In the genomic region with DNA sequence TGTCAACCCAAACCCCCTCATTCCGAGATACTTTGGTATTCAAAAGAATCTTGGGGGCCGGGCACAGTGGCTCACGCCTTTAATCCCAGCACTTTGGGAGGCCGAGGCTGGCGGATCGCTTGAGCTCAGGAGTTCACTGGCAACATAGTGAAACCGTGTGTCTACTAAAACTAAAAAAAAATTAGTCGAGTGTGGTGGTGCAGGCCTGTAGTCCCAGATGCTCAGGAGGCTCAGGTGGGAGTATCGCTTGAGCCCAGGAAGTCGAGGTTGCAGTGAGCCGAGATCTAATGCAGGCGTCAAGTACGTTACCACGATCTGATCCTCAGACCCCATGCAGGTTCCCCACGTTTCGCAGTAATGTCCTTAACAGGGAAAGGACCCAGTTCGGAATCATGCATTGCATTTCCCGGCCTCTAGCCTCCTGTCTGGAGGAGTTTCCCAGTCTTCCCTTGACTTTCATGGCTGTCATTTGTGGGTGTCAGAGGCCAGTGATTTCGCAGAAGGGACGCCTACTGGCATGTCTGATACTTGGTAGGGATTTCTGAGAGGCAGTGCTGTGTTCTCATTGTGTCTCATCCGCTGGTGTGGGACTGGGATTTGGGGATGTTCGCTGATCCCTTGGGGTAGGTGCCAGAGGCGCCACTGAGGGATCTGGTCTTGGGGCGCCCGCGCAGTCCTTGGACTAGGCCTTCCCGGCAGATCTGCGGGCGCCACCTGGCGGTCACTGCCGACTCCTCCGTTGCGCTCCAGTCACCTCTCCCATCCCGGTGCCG, we compare ENCODE assay signal across 1 cellular context.
TF ChIP-seq lines count a peak whose summit lies in the region.

No MANE protein-coding gene starts in this region.

TF ChIP-seq in GM23338, 12 proteins besides CTCF, POLR2A, EP300 and RAD21:
- TF ChIP-seq, protein P1, sequence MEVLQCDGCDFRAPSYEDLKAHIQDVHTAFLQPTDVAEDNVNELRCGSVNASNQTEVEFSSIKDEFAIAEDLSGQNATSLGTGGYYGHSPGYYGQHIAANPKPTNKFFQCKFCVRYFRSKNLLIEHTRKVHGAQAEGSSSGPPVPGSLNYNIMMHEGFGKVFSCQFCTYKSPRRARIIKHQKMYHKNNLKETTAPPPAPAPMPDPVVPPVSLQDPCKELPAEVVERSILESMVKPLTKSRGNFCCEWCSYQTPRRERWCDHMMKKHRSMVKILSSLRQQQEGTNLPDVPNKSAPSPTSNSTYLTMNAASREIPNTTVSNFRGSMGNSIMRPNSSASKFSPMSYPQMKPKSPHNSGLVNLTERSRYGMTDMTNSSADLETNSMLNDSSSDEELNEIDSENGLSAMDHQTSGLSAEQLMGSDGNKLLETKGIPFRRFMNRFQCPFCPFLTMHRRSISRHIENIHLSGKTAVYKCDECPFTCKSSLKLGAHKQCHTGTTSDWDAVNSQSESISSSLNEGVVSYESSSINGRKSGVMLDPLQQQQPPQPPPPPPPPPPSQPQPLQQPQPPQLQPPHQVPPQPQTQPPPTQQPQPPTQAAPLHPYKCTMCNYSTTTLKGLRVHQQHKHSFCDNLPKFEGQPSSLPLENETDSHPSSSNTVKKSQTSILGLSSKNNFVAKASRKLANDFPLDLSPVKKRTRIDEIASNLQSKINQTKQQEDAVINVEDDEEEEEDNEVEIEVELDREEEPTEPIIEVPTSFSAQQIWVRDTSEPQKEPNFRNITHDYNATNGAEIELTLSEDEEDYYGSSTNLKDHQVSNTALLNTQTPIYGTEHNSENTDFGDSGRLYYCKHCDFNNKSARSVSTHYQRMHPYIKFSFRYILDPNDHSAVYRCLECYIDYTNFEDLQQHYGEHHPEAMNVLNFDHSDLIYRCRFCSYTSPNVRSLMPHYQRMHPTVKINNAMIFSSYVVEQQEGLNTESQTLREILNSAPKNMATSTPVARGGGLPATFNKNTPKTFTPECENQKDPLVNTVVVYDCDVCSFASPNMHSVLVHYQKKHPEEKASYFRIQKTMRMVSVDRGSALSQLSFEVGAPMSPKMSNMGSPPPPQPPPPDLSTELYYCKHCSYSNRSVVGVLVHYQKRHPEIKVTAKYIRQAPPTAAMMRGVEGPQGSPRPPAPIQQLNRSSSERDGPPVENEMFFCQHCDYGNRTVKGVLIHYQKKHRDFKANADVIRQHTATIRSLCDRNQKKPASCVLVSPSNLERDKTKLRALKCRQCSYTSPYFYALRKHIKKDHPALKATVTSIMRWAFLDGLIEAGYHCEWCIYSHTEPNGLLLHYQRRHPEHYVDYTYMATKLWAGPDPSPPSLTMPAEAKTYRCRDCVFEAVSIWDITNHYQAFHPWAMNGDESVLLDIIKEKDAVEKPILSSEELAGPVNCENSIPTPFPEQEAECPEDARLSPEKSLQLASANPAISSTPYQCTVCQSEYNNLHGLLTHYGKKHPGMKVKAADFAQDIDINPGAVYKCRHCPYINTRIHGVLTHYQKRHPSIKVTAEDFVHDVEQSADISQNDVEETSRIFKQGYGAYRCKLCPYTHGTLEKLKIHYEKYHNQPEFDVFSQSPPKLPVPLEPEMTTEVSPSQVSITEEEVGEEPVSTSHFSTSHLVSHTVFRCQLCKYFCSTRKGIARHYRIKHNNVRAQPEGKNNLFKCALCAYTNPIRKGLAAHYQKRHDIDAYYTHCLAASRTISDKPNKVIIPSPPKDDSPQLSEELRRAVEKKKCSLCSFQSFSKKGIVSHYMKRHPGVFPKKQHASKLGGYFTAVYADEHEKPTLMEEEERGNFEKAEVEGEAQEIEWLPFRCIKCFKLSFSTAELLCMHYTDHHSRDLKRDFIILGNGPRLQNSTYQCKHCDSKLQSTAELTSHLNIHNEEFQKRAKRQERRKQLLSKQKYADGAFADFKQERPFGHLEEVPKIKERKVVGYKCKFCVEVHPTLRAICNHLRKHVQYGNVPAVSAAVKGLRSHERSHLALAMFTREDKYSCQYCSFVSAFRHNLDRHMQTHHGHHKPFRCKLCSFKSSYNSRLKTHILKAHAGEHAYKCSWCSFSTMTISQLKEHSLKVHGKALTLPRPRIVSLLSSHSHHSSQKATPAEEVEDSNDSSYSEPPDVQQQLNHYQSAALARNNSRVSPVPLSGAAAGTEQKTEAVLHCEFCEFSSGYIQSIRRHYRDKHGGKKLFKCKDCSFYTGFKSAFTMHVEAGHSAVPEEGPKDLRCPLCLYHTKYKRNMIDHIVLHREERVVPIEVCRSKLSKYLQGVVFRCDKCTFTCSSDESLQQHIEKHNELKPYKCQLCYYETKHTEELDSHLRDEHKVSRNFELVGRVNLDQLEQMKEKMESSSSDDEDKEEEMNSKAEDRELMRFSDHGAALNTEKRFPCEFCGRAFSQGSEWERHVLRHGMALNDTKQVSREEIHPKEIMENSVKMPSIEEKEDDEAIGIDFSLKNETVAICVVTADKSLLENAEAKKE (CRISPR knock-in tag; IDR thresholded peaks at IDR 0.05) = no peak
- TF ChIP-seq CREB1 (CRISPR knock-in tag; IDR thresholded peaks at IDR 0.05; ENCODE audit: low read depth) = no peak
- TF ChIP-seq ZNF331 (CRISPR knock-in tag; IDR thresholded peaks at IDR 0.05; ENCODE audit: low read depth) = no peak
- no peak for TF ChIP-seq EZH2 (IDR thresholded peaks at IDR 0.05; ENCODE audit: low read depth, unreplicated experiment)
